Comparison of ENCODE assay signal across 17 cellular contexts in the genomic region with DNA sequence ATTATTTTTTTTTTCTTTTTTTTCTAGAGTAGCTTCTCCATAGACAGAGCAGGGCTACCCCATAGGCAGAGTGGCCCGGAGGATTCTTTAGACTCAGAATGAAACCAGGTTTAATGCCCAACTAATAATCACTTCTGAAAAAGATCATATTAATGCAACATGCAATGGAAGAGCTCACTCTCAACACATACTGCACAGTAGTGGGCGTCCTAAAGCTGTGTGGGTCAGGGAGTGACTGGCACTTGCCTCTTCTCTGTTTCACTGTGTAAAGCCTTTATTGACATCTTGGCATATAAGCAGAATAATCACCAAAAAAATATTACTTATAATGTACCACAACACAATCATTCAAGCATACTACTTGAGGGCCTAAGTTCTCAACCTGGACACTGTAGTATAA. TPM values are rescaled to one million over a fixed set of nuclear protein-coding genes. Genes with fewer than 3 reads are reported as not detected.
DNase-seq lines count a peak whose midpoint lies in the region; ATAC-seq lines count a peak whose summit lies in the region.
"Had no signal": no experiment of that assay in that cellular context is flagged by ENCODE, and none has a peak within 500 bp of the region (broad histone marks: within the 10 kb centered on the region; RNA-seq: fewer than 3 reads in every experiment).

No MANE protein-coding gene starts in this region.

- peak; percentile 52 for DNase-seq in Ammon's horn (ENCODE audit: low spot score)
- DNase-seq in medulla oblongata (ENCODE audit: extremely low spot score), result peak; percentile 41
- no peak for DNase-seq in left lobe of liver (ENCODE audit: low spot score)
- no peak for DNase-seq in NCI-H510A (lab: John Stamatoyannopoulos, UW)
- no peak for DNase-seq in AML-193 (lab: John Stamatoyannopoulos, UW)
- DNase-seq: CD8-positive, alpha-beta memory T cell; DND-41; NCI-H1417 treated with DMSO at 0.1 percent for 48 hours; NCI-H1930; NCI-H69; NK-92 treated with Interleukin-12 subunit alpha and Interleukin-12 subunit beta, amount 100 ng/mL, for 24 hours; OCI-M1; RPMI8226; SJCRH30 had no signal

- ATAC-seq in GM19463 (IDR thresholded peaks at IDR 0.05; ENCODE audit: unreplicated experiment) (peak; percentile 72), HG03457 (IDR thresholded peaks at IDR 0.05; ENCODE audit: unreplicated experiment) (peak; percentile 38), left lobe of liver (no peak), HG02938 (IDR thresholded peaks at IDR 0.05; ENCODE audit: unreplicated experiment) (no peak)

RNA-seq across cellular contexts. Expression of a gene that starts 11.1 kb away (rescaled TPM):
- total RNA-seq in left lobe of liver, result 10.1 TPM

Comparison
In these comparisons a context has a peak if more than half of its experiments do, and no peak if none do; other contexts are left out.
1. DNase-seq: peak in Ammon's horn (single experiment) and medulla oblongata (single experiment); none in left lobe of liver (single experiment), NCI-H510A (single experiment) and AML-193 (0 of 2).
2. ATAC-seq: peak in GM19463 (single experiment) and HG03457 (single experiment); none in left lobe of liver (single experiment) and HG02938 (single experiment).